22 cellular contexts compared by ENCODE assay signal in the genomic region with DNA sequence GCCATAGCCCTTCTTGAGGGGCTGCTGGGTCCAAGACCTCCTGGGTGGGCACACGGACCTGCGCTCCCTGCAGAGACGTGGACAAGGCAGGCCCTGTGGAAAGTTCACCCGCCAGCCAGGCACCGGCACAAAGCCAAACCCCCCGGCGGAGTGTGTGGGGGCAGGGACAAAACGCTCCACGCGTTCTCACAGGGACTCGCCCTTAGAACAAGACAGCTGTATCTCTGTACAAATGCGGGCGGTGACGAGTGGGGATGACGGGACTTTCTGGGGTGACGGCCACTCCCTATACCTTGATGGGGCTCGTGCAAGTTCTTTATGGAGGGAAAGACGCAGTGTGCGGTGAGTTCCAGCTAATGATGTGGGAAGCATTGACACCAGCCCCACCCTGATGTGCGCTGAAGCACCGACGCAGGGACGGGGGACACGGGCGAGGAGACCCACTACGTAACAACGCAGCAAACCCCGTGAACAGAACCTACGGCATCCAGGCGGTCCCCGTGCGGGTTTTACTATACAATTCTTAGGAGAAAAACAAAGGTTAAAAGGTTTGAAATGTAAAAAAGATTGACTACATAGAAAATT. TPM values are rescaled to one million over a fixed set of nuclear protein-coding genes. Genes with fewer than 3 reads are reported as not detected.
DNase-seq lines count a peak whose midpoint lies in the region; ATAC-seq and TF ChIP-seq lines count a peak whose summit lies in the region.
"Had no signal": no experiment of that assay in that cellular context is flagged by ENCODE, and none has a peak within 500 bp of the region (broad histone marks: within the 10 kb centered on the region; RNA-seq: fewer than 3 reads in every experiment).

No MANE protein-coding gene starts in this region.

- H3K36me3 ChIP-seq in right atrium auricular region: no peaks in the 10 kb centered on the region
- peaks cover 25% of the 10 kb centered on the region for H3K36me3 ChIP-seq in suprapubic skin

- no peak for TF ChIP-seq POLR2A in suprapubic skin (IDR thresholded peaks at IDR 0.05)

- H3K4me1 Mint-ChIP-seq in glutamatergic neuron (ENCODE audit: low read depth, unreplicated experiment) (peaks cover 21% of the 10 kb centered on the region), osteocyte (ENCODE audit: unreplicated experiment) (peaks cover 32% of the 10 kb centered on the region)
- H3K4me1 Mint-ChIP-seq: activated CD4-positive, alpha-beta T cell treated with anti-CD3 and anti-CD28 coated beads, Interleukin-2, amount 10 ng/mL, durations not matched to agents 24 days and 14 days; activated naive CD8-positive, alpha-beta T cell treated with anti-CD3 and anti-CD28 coated beads for 36 hours had no signal

- H3K36me3 Mint-ChIP-seq in glutamatergic neuron (ENCODE audit: unreplicated experiment) (peaks cover 31% of the 10 kb centered on the region), osteocyte (ENCODE audit: unreplicated experiment) (peaks cover 25% of the 10 kb centered on the region)

- peaks cover 0 to 15% of the 10 kb centered on the region in 2 donors for H3K4me1 ChIP-seq in right atrium auricular region
- peaks cover 15% of the 10 kb centered on the region for H3K4me1 ChIP-seq in suprapubic skin
- H3K4me1 ChIP-seq: A549 had no signal

- H3K27ac Mint-ChIP-seq in glutamatergic neuron (ENCODE audit: unreplicated experiment) (peak overlapping the region; percentile 70), osteocyte (ENCODE audit: unreplicated experiment) (peak overlapping the region; percentile 88)
- H3K27ac Mint-ChIP-seq: activated CD4-positive, alpha-beta T cell treated with anti-CD3 and anti-CD28 coated beads, Interleukin-2, amount 10 ng/mL, durations not matched to agents 24 days and 14 days; activated naive CD8-positive, alpha-beta T cell treated with anti-CD3 and anti-CD28 coated beads for 36 hours; CD4-positive, CD25-positive, alpha-beta regulatory T cell; T-helper 1 cell treated with Interleukin-12 subunit alpha and Interleukin-12 subunit beta and Interleukin-4 antibody, amounts not matched to agents 30 μg/mL and 1 μg/mL, for 36 hours had no signal

- TF ChIP-seq CTCF in right atrium auricular region (IDR thresholded peaks at IDR 0.05): no peak
- TF ChIP-seq CTCF in glutamatergic neuron (IDR thresholded peaks at IDR 0.05; ENCODE audit: partially characterized antibody, unreplicated experiment): no peak
- no peak for TF ChIP-seq CTCF in osteocyte (IDR thresholded peaks at IDR 0.05)
- no peak for TF ChIP-seq CTCF in suprapubic skin (IDR thresholded peaks at IDR 0.05)

- no peak for ATAC-seq in left ventricle myocardium superior
- no peak for ATAC-seq in GM21515 (IDR thresholded peaks at IDR 0.05; ENCODE audit: unreplicated experiment)
- ATAC-seq: A549; naive thymus-derived CD4-positive, alpha-beta T cell; Panc1 had no signal

- H3K27ac ChIP-seq in right atrium auricular region (peak overlapping the region in 1 of 2 donors; percentile 71), suprapubic skin (peak overlapping the region; percentile 43)
- H3K27ac ChIP-seq: A549 had no signal

- peaks cover 6% of the 10 kb centered on the region for H3K27me3 Mint-ChIP-seq in glutamatergic neuron (ENCODE audit: unreplicated experiment)
- no peaks in the 10 kb centered on the region for H3K27me3 Mint-ChIP-seq in osteocyte (ENCODE audit: unreplicated experiment)
- H3K27me3 Mint-ChIP-seq: activated CD4-positive, alpha-beta T cell treated with anti-CD3 and anti-CD28 coated beads, Interleukin-2, amount 10 ng/mL, durations not matched to agents 24 days and 14 days; activated naive CD8-positive, alpha-beta T cell treated with anti-CD3 and anti-CD28 coated beads for 36 hours; CD4-positive, CD25-positive, alpha-beta regulatory T cell; memory B cell; naive thymus-derived CD4-positive, alpha-beta T cell had no signal

- H3K9me3 ChIP-seq in right atrium auricular region: no peaks in the 10 kb centered on the region
- no peaks in the 10 kb centered on the region for H3K9me3 ChIP-seq in suprapubic skin

- no peak for TF ChIP-seq EP300 in suprapubic skin (IDR thresholded peaks at IDR 0.05)

- no peaks in the 10 kb centered on the region for H3K27me3 ChIP-seq in right atrium auricular region
- H3K27me3 ChIP-seq in suprapubic skin: no peaks in the 10 kb centered on the region
- H3K27me3 ChIP-seq: stomach had no signal

- H3K9me3 Mint-ChIP-seq in glutamatergic neuron (ENCODE audit: unreplicated experiment): peaks cover 20% of the 10 kb centered on the region
- peaks cover 4% of the 10 kb centered on the region for H3K9me3 Mint-ChIP-seq in osteocyte (ENCODE audit: unreplicated experiment)

- 89% methylated on average over 27 of the region's 32 CpGs for WGBS in suprapubic skin

- DNase-seq in left ventricle myocardium superior: peak; percentile 19
- DNase-seq in right atrium auricular region (ENCODE audit: low spot score): no peak
- no peak for DNase-seq in glutamatergic neuron
- no peak for DNase-seq in osteocyte (ENCODE audit: extremely low spot score, unreplicated experiment)
- no peak for DNase-seq in suprapubic skin (ENCODE audit: low spot score in 2 of 2)
- DNase-seq in GM19240 (ENCODE audit: insufficient read length, low spot score): no peak
- no peak for DNase-seq in AG20443 (ENCODE audit: low spot score)
- DNase-seq: activated CD4-positive, alpha-beta T cell treated with anti-CD3 and anti-CD28 coated beads, Interleukin-2, amount 10 ng/mL, durations not matched to agents 24 days and 14 days; activated naive CD8-positive, alpha-beta T cell treated with anti-CD3 and anti-CD28 coated beads for 36 hours; CD4-positive, CD25-positive, alpha-beta regulatory T cell; effector memory CD4-positive, alpha-beta T cell; MM.1S; naive thymus-derived CD4-positive, alpha-beta T cell; NCI-H1436 treated with DMSO at 0.1 percent for 48 hours; NK-92 treated with Interleukin-12 subunit alpha and Interleukin-12 subunit beta, amount 100 ng/mL, for 24 hours; stomach had no signal

- H3K4me3 Mint-ChIP-seq in glutamatergic neuron (ENCODE audit: unreplicated experiment) (peak overlapping the region; percentile 40), osteocyte (ENCODE audit: unreplicated experiment) (no peak overlapping the region)
- H3K4me3 Mint-ChIP-seq: activated CD4-positive, alpha-beta T cell treated with anti-CD3 and anti-CD28 coated beads, Interleukin-2, amount 10 ng/mL, durations not matched to agents 24 days and 14 days; activated naive CD8-positive, alpha-beta T cell treated with anti-CD3 and anti-CD28 coated beads for 36 hours; CD4-positive, CD25-positive, alpha-beta regulatory T cell; memory B cell; naive thymus-derived CD4-positive, alpha-beta T cell; T-helper 1 cell treated with Interleukin-12 subunit alpha and Interleukin-12 subunit beta and Interleukin-4 antibody, amounts not matched to agents 30 μg/mL and 1 μg/mL, for 36 hours had no signal

- no peak overlapping the region for H3K4me3 ChIP-seq in right atrium auricular region
- H3K4me3 ChIP-seq in suprapubic skin: no peak overlapping the region
- H3K4me3 ChIP-seq: A549, K562, stomach had no signal

- intact Hi-C loops in left ventricle myocardium superior (cut with micrococcal nuclease): no loop called here

RNA-seq across cellular contexts. Expression of a gene that starts 49.4 kb away (rescaled TPM):
- 6.0 TPM for total RNA-seq in left ventricle myocardium superior
- total RNA-seq in right atrium auricular region: 10 to 100 TPM; 11.9 to 14.1 TPM
- 17.4 TPM for total RNA-seq in glutamatergic neuron (ENCODE audit: unreplicated experiment)
- total RNA-seq in osteocyte: 24.6 and 27.4 TPM in 2 replicates
- total RNA-seq in suprapubic skin: 100 to 1,000 TPM in 1 of 4 donors, 10 to 100 TPM in 3; 32.1 to 117 (median 38.0) TPM
